ENCODE assay signal across 9 cellular contexts in the genomic region with DNA sequence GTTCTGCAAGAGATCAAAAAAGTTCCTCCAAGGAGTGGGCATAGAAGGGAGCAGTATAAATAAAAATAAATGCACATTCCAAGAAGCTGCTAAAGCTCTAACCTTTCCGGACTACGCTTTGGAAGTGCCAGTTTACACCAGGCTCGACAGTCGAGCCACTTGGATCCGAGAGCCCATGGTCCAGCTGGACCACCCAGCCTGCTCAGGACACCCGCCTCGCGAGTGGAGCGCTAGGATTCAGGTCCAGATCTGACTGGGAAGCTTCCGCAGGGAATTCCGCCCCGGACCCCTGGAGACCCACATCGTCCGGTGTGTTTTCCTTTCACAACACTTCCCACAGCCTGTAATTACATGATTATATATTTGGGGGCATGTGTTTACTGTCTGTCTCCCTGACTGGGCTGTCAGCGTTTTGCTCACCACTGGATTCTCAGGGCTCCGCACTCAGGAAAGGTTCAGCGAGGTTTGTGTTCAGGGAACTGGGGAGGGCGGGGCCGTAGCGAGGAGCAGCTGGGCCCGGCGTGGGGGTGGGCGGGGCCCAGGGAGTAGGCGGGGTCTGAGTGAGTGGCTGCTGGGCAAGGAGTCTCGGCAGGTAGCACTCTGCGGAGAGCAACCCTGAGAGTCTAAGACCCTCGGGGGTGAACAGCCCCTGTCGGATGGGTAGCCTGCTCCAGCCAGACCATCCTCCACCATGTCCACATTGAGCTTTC. TPM values are rescaled to one million over a fixed set of nuclear protein-coding genes. Genes with fewer than 3 reads are reported as not detected.
DNase-seq lines count a peak whose midpoint lies in the region; TF ChIP-seq lines count a peak whose summit lies in the region.
"Had no signal": no experiment of that assay in that cellular context is flagged by ENCODE, and none has a peak within 500 bp of the region (broad histone marks: within the 10 kb centered on the region; RNA-seq: fewer than 3 reads in every experiment).

No MANE protein-coding gene starts in this region.

- H3K9me3 ChIP-seq in Caco-2 (no peaks in the 10 kb centered on the region), GM23248 (ENCODE audit: low read depth) (no peaks in the 10 kb centered on the region), ectodermal cell (ENCODE audit: control insufficient read depth, low read length) (no peaks in the 10 kb centered on the region)

- TF ChIP-seq CTCF in Caco-2 (IDR thresholded peaks at IDR 0.05; ENCODE audit: insufficient read depth in 1 of 2, low read depth in 1 of 2, low read length in 1 of 2, severe bottlenecking in 1 of 2, unreplicated experiment in 1 of 2) = no peak
- no peak for TF ChIP-seq CTCF in CD14-positive monocyte (IDR thresholded peaks at IDR 0.05)

- H3K27me3 ChIP-seq in Caco-2 (replicated peaks; ENCODE audit: control insufficient read depth, insufficient read depth, low read length) (no peaks in the 10 kb centered on the region), GM23248 (replicated peaks; ENCODE audit: insufficient read depth) (no peaks in the 10 kb centered on the region; the same call in 1 of the 2 replicates), ectodermal cell (ENCODE audit: control insufficient read depth, insufficient read depth, low read length, poor library complexity, severe bottlenecking) (peaks cover 10% of the 10 kb centered on the region)

- peak overlapping the region; percentile 99 for H3K4me2 ChIP-seq in GM23248 (ENCODE audit: unreplicated experiment)

- H3F3A ChIP-seq in GM23248 (ENCODE audit: insufficient read depth) = no peaks in the 10 kb centered on the region; the same call in 1 of the 2 replicates

- POLR2A ChIA-PET in Caco-2 (lab: Charles Lee) = no interaction called here
- POLR2A ChIA-PET in activated CD4-positive, alpha-beta memory T cell treated with anti-CD3 and anti-CD28 coated beads, Interleukin-2, amount 10 ng/mL, durations not matched to agents 7 days and 5 days (lab: Charles Lee) = no interaction called here

- H3K9me2 ChIP-seq in GM23248 (ENCODE audit: insufficient read depth) = no peaks in the 10 kb centered on the region

- H3K27ac Mint-ChIP-seq in Caco-2 (ENCODE audit: unreplicated experiment) (no peak overlapping the region), CD14-positive monocyte (no peak overlapping the region)
- no peak overlapping the region for H3K27ac Mint-ChIP-seq in activated CD4-positive, alpha-beta memory T cell treated with anti-CD3 and anti-CD28 coated beads, Interleukin-2, amount 10 ng/mL, durations not matched to agents 7 days and 5 days

- H3K4me1 ChIP-seq in Caco-2 (no peaks in the 10 kb centered on the region), GM23248 (ENCODE audit: insufficient read depth) (no peaks in the 10 kb centered on the region), ectodermal cell (ENCODE audit: control insufficient read depth, insufficient read depth, low read length) (peaks cover 12% of the 10 kb centered on the region)

- H3K79me2 ChIP-seq in GM23248 (ENCODE audit: insufficient read depth) = no peaks in the 10 kb centered on the region

- peak overlapping the region; percentile 97 for H2AFZ ChIP-seq in GM23248

- H3K4me3 ChIP-seq in Caco-2 (ENCODE audit: low read depth, low read length) (no peak overlapping the region), GM23248 (peak overlapping the region; percentile 81), ectodermal cell (ENCODE audit: insufficient read depth, low read depth, low read length) (peak overlapping the region; percentile 42)

- H3K9me3 Mint-ChIP-seq in Caco-2 (ENCODE audit: unreplicated experiment) (no peaks in the 10 kb centered on the region), CD14-positive monocyte (peaks cover 6 to 32% (median 19%) of the 10 kb centered on the region in 7 donors)
- no peaks in the 10 kb centered on the region for H3K9me3 Mint-ChIP-seq in activated CD4-positive, alpha-beta memory T cell treated with anti-CD3 and anti-CD28 coated beads, Interleukin-2, amount 10 ng/mL, durations not matched to agents 7 days and 5 days

- WGBS in GM23248 (ENCODE audit: low coverage in 1 of 2, low lambda C conversion rate in 2 of 2, missing lambda C conversion rate in 2 of 2), 2 experiments = 2 to 7% methylated on average over 20 to 28 of the region's 28 CpGs
- 13 to 14% methylated on average over 27 to 28 of the region's 28 CpGs for WGBS in ectodermal cell, 2 experiments

- peak overlapping the region; percentile 67 for H3K9ac ChIP-seq in GM23248

- H3K36me3 ChIP-seq in Caco-2 (ENCODE audit: control insufficient read depth, insufficient read depth, low read length) (no peaks in the 10 kb centered on the region), GM23248 (ENCODE audit: low read depth) (no peaks in the 10 kb centered on the region), ectodermal cell (ENCODE audit: control insufficient read depth, insufficient read depth, low read length) (no peaks in the 10 kb centered on the region)

- DNase-seq in Caco-2 (peak; percentile 74 to 76), GM23248 (peak; percentile 84), NCI-H146 treated with DMSO at 0.1 percent for 48 hours (lab: John Stamatoyannopoulos, UW; ENCODE audit: unreplicated experiment) (peak; percentile 67), medulla oblongata (ENCODE audit: extremely low spot score) (peak; percentile 50), CD14-positive monocyte (ENCODE audit: low spot score) (no peak)
- DNase-seq in activated CD4-positive, alpha-beta memory T cell treated with anti-CD3 and anti-CD28 coated beads, Interleukin-2, amount 10 ng/mL, durations not matched to agents 7 days and 5 days = peak; percentile 80
- peak; percentile 44 for DNase-seq in stimulated activated CD8-positive, alpha-beta memory T cell treated with anti-CD3 and anti-CD28 coated beads, Interleukin-12 subunit alpha, Interleukin-12 subunit beta, amount 100 ng/mL, for 24 hours (ENCODE audit: extremely low read depth)

- H4K20me1 ChIP-seq in GM23248 (ENCODE audit: insufficient read depth) = no peaks in the 10 kb centered on the region

- no peak overlapping the region for H3K27ac ChIP-seq in GM23248
- no peak overlapping the region for H3K27ac ChIP-seq in ectodermal cell (ENCODE audit: insufficient read depth, low read depth, low read length, poor library complexity, severe bottlenecking)
- H3K27ac ChIP-seq: HL-60 had no signal

- no TSS peak for BruUV-seq in Caco-2 (replicated peaks; lab: Mats Ljungman, UMichigan)

- peak overlapping the region; percentile 23 for H3K4me3 Mint-ChIP-seq in Caco-2 (ENCODE audit: unreplicated experiment)
- H3K4me3 Mint-ChIP-seq in activated CD4-positive, alpha-beta memory T cell treated with anti-CD3 and anti-CD28 coated beads, Interleukin-2, amount 10 ng/mL, durations not matched to agents 7 days and 5 days = no peak overlapping the region
- H3K4me3 Mint-ChIP-seq in CD14-positive monocyte = peak overlapping the region in 1 of 2 donors; percentile 68

- H3K27me3 Mint-ChIP-seq in Caco-2 (ENCODE audit: insufficient read depth, unreplicated experiment) (no peaks in the 10 kb centered on the region), CD14-positive monocyte (ENCODE audit: low read depth in 3 of 3) (peaks cover 93 to 98% (median 96%) of the 10 kb centered on the region in 3 donors)
- H3K27me3 Mint-ChIP-seq in activated CD4-positive, alpha-beta memory T cell treated with anti-CD3 and anti-CD28 coated beads, Interleukin-2, amount 10 ng/mL, durations not matched to agents 7 days and 5 days = peaks cover 33% of the 10 kb centered on the region

- H3K36me3 Mint-ChIP-seq in Caco-2 (ENCODE audit: insufficient read depth, unreplicated experiment) = no peaks in the 10 kb centered on the region
- H3K36me3 Mint-ChIP-seq in activated CD4-positive, alpha-beta memory T cell treated with anti-CD3 and anti-CD28 coated beads, Interleukin-2, amount 10 ng/mL, durations not matched to agents 7 days and 5 days (ENCODE audit: low read depth) = no peaks in the 10 kb centered on the region
- peaks cover 0 to 19% of the 10 kb centered on the region in 2 donors for H3K36me3 Mint-ChIP-seq in CD14-positive monocyte

- in situ Hi-C loops in GM23248 (cut with MboI) = no loop called here

- CTCF ChIA-PET in Caco-2 (lab: Charles Lee) = interaction anchor here (0.6 to 0.7 kb wide), 2 partner anchors 16 to 505 kb away, joined by 3 read pairs; no protein-coding TSS in a partner anchor
- CTCF ChIA-PET in activated CD4-positive, alpha-beta memory T cell treated with anti-CD3 and anti-CD28 coated beads, Interleukin-2, amount 10 ng/mL, durations not matched to agents 7 days and 5 days (lab: Charles Lee) = interaction anchor here (1.0 kb wide), 1 partner anchor 9 kb away, joined by 4 read pairs; no protein-coding TSS in a partner anchor

- no peaks in the 10 kb centered on the region for H3K4me1 Mint-ChIP-seq in Caco-2 (ENCODE audit: low read depth, unreplicated experiment)
- H3K4me1 Mint-ChIP-seq in activated CD4-positive, alpha-beta memory T cell treated with anti-CD3 and anti-CD28 coated beads, Interleukin-2, amount 10 ng/mL, durations not matched to agents 7 days and 5 days = peaks cover 9% of the 10 kb centered on the region
- peaks cover 6% of the 10 kb centered on the region for H3K4me1 Mint-ChIP-seq in CD14-positive monocyte

- intact Hi-C loops in Caco-2 (cut with micrococcal nuclease; ENCODE audit: unreplicated experiment) (no loop called here), CD14-positive monocyte (cut with micrococcal nuclease) (no loop called here)

RNA-seq across cellular contexts. Expression of a gene that starts 52.3 kb away (rescaled TPM):
- 31.6 and 32.7 TPM in 2 replicates for total RNA-seq in Caco-2 (2022)
- 132 and 147 TPM in 2 replicates for total RNA-seq in GM23248 (2014; rRNA removed; shearing (Covaris generic))
- polyA plus RNA-seq in GM23248 (2016; fragmentation: Nextera tagmentation; extraction: Ambion mirVana) (136 and 139 TPM in 2 replicates), CD14-positive monocyte (1 to 10 TPM; 1.7 to 2.0 TPM)
- total RNA-seq in activated CD4-positive, alpha-beta memory T cell treated with anti-CD3 and anti-CD28 coated beads, Interleukin-2, amount 10 ng/mL, durations not matched to agents 7 days and 5 days = 10 to 100 TPM; 26.0 to 27.0 TPM
- 24.3 TPM for polyA plus RNA-seq in ectodermal cell (2013, experiment 1 of 4)
- 26.9 TPM for polyA plus RNA-seq in ectodermal cell (2013, experiment 2 of 4)
- polyA plus RNA-seq in ectodermal cell (2013, experiment 3 of 4) = 25.5 TPM
- polyA plus RNA-seq in ectodermal cell (2013, experiment 4 of 4) = 27.5 TPM
